ENCODE assay signal across 16 cellular contexts in genomic region chr7:75729851-75730274, GRCh38. TPM values are rescaled to one million over a fixed set of nuclear protein-coding genes. Genes with fewer than 3 reads are reported as not detected.
DNase-seq lines count a peak whose midpoint lies in the region; ATAC-seq, FAIRE-seq and TF ChIP-seq lines count a peak whose summit lies in the region.
"Had no signal": no experiment of that assay in that cellular context is flagged by ENCODE, and none has a peak within 500 bp of the region (broad histone marks: within the 10 kb centered on the region; RNA-seq: fewer than 3 reads in every experiment).

No MANE protein-coding gene starts in this region.

- H3K36me3 ChIP-seq in CD8-positive, alpha-beta T cell (ENCODE audit: insufficient read depth, low read length), result no peaks in the 10 kb centered on the region
- H3K36me3 ChIP-seq in GM12878 (ENCODE audit: control insufficient read depth in 2 of 2, insufficient read depth in 2 of 2, low read length in 1 of 2) (no peaks in the 10 kb centered on the region), gastrocnemius medialis (no peaks in the 10 kb centered on the region)
- H3K36me3 ChIP-seq: pancreas had no signal

- H3K4me3 Mint-ChIP-seq in CD8-positive, alpha-beta T cell, result peak overlapping the region; percentile 35
- no peak overlapping the region for H3K4me3 Mint-ChIP-seq in neural crest cell

- no peak for TF ChIP-seq RAD21 in GM12878 (IDR thresholded peaks at IDR 0.05; ENCODE audit: insufficient read depth, low read depth, low read length)

- ATAC-seq in CD8-positive, alpha-beta T cell, result no peak
- ATAC-seq in GM12878, result peak; percentile 24; the same call in 2 of the 3 replicates
- ATAC-seq in gastrocnemius medialis, result no peak
- ATAC-seq: pancreas had no signal

- POLR2A ChIA-PET in CD8-positive, alpha-beta T cell (lab: Charles Lee), result no interaction called here
- POLR2A ChIA-PET in GM12878 (lab: Charles Lee), result no interaction called here

- H3K4me2 ChIP-seq in GM12878 (ENCODE audit: control insufficient read depth, insufficient read depth), result no peak overlapping the region

- H3K27me3 ChIP-seq in CD8-positive, alpha-beta T cell (ENCODE audit: insufficient read depth, low read length), result no peaks in the 10 kb centered on the region
- no peaks in the 10 kb centered on the region for H3K27me3 ChIP-seq in GM12878 (replicated peaks in 1 of 2; ENCODE audit: control insufficient read depth in 2 of 2, insufficient read depth in 2 of 2, low read length in 1 of 2)
- H3K27me3 ChIP-seq in gastrocnemius medialis, result no peaks in the 10 kb centered on the region
- H3K27me3 ChIP-seq: pancreas had no signal

- in situ Hi-C loops in GM12878 (cut with MboI), result no loop called here
- in situ Hi-C loops in gastrocnemius medialis (cut with MboI; ENCODE audit: low sequenced_read_pairs in 4 of 4), result loop anchor here (25.0 kb wide), 3 partner anchors 93 to 307 kb away; partner anchors contain the start of genes MDH2 (in 3 of the 4) and STYXL1 (in 3 of the 4)

- H3K79me2 ChIP-seq in GM12878 (ENCODE audit: control insufficient read depth, insufficient read depth, low read length), result no peaks in the 10 kb centered on the region

- H3K9me3 Mint-ChIP-seq in CD8-positive, alpha-beta T cell, result no peaks in the 10 kb centered on the region
- no peaks in the 10 kb centered on the region for H3K9me3 Mint-ChIP-seq in neural crest cell

- SMC1A ChIA-PET in GM12878 (lab: Charles Lee; ENCODE audit: uncharacterized antibody, unreplicated experiment), result no interaction called here

- no peaks in the 10 kb centered on the region for H3K9me3 ChIP-seq in CD8-positive, alpha-beta T cell (ENCODE audit: low read length)
- no peaks in the 10 kb centered on the region for H3K9me3 ChIP-seq in GM12878 (replicated peaks; ENCODE audit: control insufficient read depth, insufficient read depth, low read length)
- no peaks in the 10 kb centered on the region for H3K9me3 ChIP-seq in gastrocnemius medialis
- H3K9me3 ChIP-seq: pancreas had no signal

- no peak overlapping the region for H3K9ac ChIP-seq in GM12878 (ENCODE audit: control insufficient read depth, insufficient read depth, low read length)

- CTCF ChIA-PET in CD8-positive, alpha-beta T cell (lab: Charles Lee), result interaction anchor here (1.4 kb wide), 1 partner anchor 33 kb away, joined by 4 read pairs; no protein-coding TSS in a partner anchor
- CTCF ChIA-PET in GM12878 (lab: Yijun Ruan, JAX), result no interaction called here

- no peaks in the 10 kb centered on the region for H3K36me3 Mint-ChIP-seq in CD8-positive, alpha-beta T cell
- H3K36me3 Mint-ChIP-seq in neural crest cell (ENCODE audit: low read depth), result no peaks in the 10 kb centered on the region

- intact Hi-C loops in CD8-positive, alpha-beta T cell (cut with DNase I, micrococcal nuclease), result loop anchor here in 1 of 2 experiments (10.0 kb wide), 1 partner anchor 295 kb away; no protein-coding TSS in a partner anchor
- intact Hi-C loops in GM12878 (cut with micrococcal nuclease; ENCODE audit: unreplicated experiment), result no loop called here
- intact Hi-C loops in gastrocnemius medialis (cut with DNase I; ENCODE audit: low total_unique reads), result no loop called here

- 15% methylated on average over 4 of the region's 4 CpGs for WGBS in GM12878 (ENCODE audit: insufficient coverage, insufficient replicate concordance, low lambda C conversion rate, missing lambda C conversion rate)

- no peak overlapping the region for H2AFZ ChIP-seq in GM12878 (ENCODE audit: control insufficient read depth, low read depth, low read length)

- H3K27ac ChIP-seq in CD8-positive, alpha-beta T cell (ENCODE audit: low read depth, low read length), result no peak overlapping the region
- no peak overlapping the region for H3K27ac ChIP-seq in GM12878 (ENCODE audit: control insufficient read depth, insufficient read depth)
- no peak overlapping the region for H3K27ac ChIP-seq in gastrocnemius medialis
- H3K27ac ChIP-seq: pancreas had no signal

- peak in 3 of 7 experiments; percentile 7 to 51 (median 17) for DNase-seq in CD8-positive, alpha-beta T cell
- DNase-seq in NB4 (ENCODE audit: low read depth) (peak; percentile 28), GM12878 (ENCODE audit: low read depth, low spot score) (no peak), neural crest cell (ENCODE audit: low read depth, low spot score) (no peak), AG08396 (ENCODE audit: low spot score) (no peak), D341Med (ENCODE audit: low spot score) (no peak), gastrocnemius medialis (no peak)
- DNase-seq: activated CD4-positive, alpha-beta T cell treated with anti-CD3 and anti-CD28 coated beads for 4 hours; effector CD4-positive, alpha-beta T cell; NCI-H2081; pancreas; SHP77; stimulated activated CD4-positive, alpha-beta T cell treated with anti-CD3 and anti-CD28 coated beads, Interleukin-12 subunit alpha, Interleukin-12 subunit beta, amount 100 ng/mL, for 4 hours had no signal

- H3K27me3 Mint-ChIP-seq in CD8-positive, alpha-beta T cell (ENCODE audit: low read depth), result no peaks in the 10 kb centered on the region
- H3K27me3 Mint-ChIP-seq in neural crest cell (ENCODE audit: low read depth), result no peaks in the 10 kb centered on the region
- H3K27me3 Mint-ChIP-seq: brain had no signal

- TF ChIP-seq POLR2A in NB4 (IDR thresholded peaks at IDR 0.05; ENCODE audit: extremely low read depth, insufficient read length), result no peak
- TF ChIP-seq POLR2A in GM12878 (IDR thresholded peaks at IDR 0.05; ENCODE audit: low read depth, low read length), result no peak
- no peak for TF ChIP-seq POLR2A in gastrocnemius medialis (IDR thresholded peaks at IDR 0.05)

- TF ChIP-seq EP300 in GM12878 (IDR thresholded peaks at IDR 0.05; ENCODE audit: borderline replicate concordance in 1 of 2, control insufficient read depth in 1 of 2, low read depth in 2 of 2, low read length in 2 of 2), result no peak

- H4K20me1 ChIP-seq in GM12878 (ENCODE audit: control insufficient read depth, insufficient read depth), result no peaks in the 10 kb centered on the region

- H3K4me1 Mint-ChIP-seq in CD8-positive, alpha-beta T cell (ENCODE audit: low read depth), result peaks cover 23% of the 10 kb centered on the region
- peaks cover 17% of the 10 kb centered on the region for H3K4me1 Mint-ChIP-seq in neural crest cell

- RAD21 ChIA-PET in GM12878 (lab: Charles Lee; ENCODE audit: unreplicated experiment), result no interaction called here

- no TSS peak for BruUV-seq in GM12878 (replicated peaks; lab: Mats Ljungman, UMichigan)

- no peak overlapping the region for H3K4me3 ChIP-seq in CD8-positive, alpha-beta T cell (ENCODE audit: low read depth, low read length)
- H3K4me3 ChIP-seq in NB4 (ENCODE audit: low read depth, low read length), result no peak overlapping the region
- H3K4me3 ChIP-seq in GM12878, result no peak overlapping the region
- H3K4me3 ChIP-seq in gastrocnemius medialis, result no peak overlapping the region
- H3K4me3 ChIP-seq: pancreas had no signal

- H3K4me1 ChIP-seq in CD8-positive, alpha-beta T cell (ENCODE audit: insufficient read depth, low read length), result peaks cover 25% of the 10 kb centered on the region
- peaks cover 16% of the 10 kb centered on the region for H3K4me1 ChIP-seq in GM12878 (ENCODE audit: control insufficient read depth, insufficient read depth, low read length)
- H3K4me1 ChIP-seq in gastrocnemius medialis, result peaks cover 0 to 8% of the 10 kb centered on the region in 2 donors

- peak overlapping the region; percentile 46 for H3K27ac Mint-ChIP-seq in CD8-positive, alpha-beta T cell
- peak overlapping the region; percentile 35 for H3K27ac Mint-ChIP-seq in neural crest cell (ENCODE audit: unreplicated experiment)
- H3K27ac Mint-ChIP-seq: brain had no signal

- TF ChIP-seq CTCF in CD8-positive, alpha-beta T cell (IDR thresholded peaks at IDR 0.05), result no peak
- no peak for TF ChIP-seq CTCF in NB4 (IDR thresholded peaks at IDR 0.05; ENCODE audit: low read depth, low read length)
- no peak for TF ChIP-seq CTCF in GM12878 (IDR thresholded peaks at IDR 0.05 in 2 of 3, conservative IDR thresholded peaks at IDR 0.05 in 1 of 3; ENCODE audit: control insufficient read depth in 2 of 3, extremely low read depth in 1 of 3, insufficient read depth in 1 of 3, low read depth in 3 of 3, low read length in 3 of 3)
- no peak for TF ChIP-seq CTCF in neural crest cell (conservative IDR thresholded peaks at IDR 0.05)
- TF ChIP-seq CTCF in gastrocnemius medialis (IDR thresholded peaks at IDR 0.05 in 4 of 5, conservative IDR thresholded peaks at IDR 0.05 in 1 of 5), result no peak

- FAIRE-seq in GM12878 (lab: Jason Lieb, UNC), result no peak
- FAIRE-seq: pancreas had no signal

RNA-seq across cellular contexts. Expression of gene HIP1, which starts 8.9 kb away (rescaled TPM):
- total RNA-seq in CD8-positive, alpha-beta T cell, result 1 to 10 TPM; 3.1 to 3.4 TPM
- 7.2 and 8.1 TPM in 2 replicates for total RNA-seq in GM12878 (2013; cell fraction: nucleolus; rRNA removed)
- total RNA-seq in GM12878 (2014; rRNA removed) (4.0 and 5.0 TPM in 2 replicates), GM12878 (2014; rRNA removed; fragmentation: Illumina TruSeq; extraction: Trizol) (3.9 and 4.2 TPM in 2 replicates), GM12878 (2021) (6.6 and 9.7 TPM in 2 replicates), neural crest cell (84.4 and 87.3 TPM in 2 replicates), gastrocnemius medialis (10 to 100 TPM in 1 of 4 donors, 1 to 10 TPM in 3; 5.8 to 11.1 (median 7.9) TPM)
- polyA plus RNA-seq in GM12878 (2011; ENCODE audit: low read depth), result 0.84 TPM
- polyA plus RNA-seq in GM12878 (2011; rRNA removed) (1.8 and 2.5 TPM in 2 replicates), GM12878 (2014; fragmentation: Illumina TruSeq; extraction: Trizol) (5.1 and 6.0 TPM in 2 replicates), GM12878 (2014; fragmentation: Nextera tagmentation; extraction: Ambion mirVana) (1 to 10 TPM; 1.2 to 1.5 TPM), GM12878 (2014; rRNA removed) (4.7 and 6.0 TPM in 2 replicates), GM12878 (2016; fragmentation: Nextera tagmentation; extraction: Ambion mirVana) (1 to 10 TPM; 1.2 to 2.4 TPM)
- 2.4 and 3.0 TPM in 2 replicates for polyA plus RNA-seq in GM12878 (2011; cell fraction: cytosol; rRNA removed)
- 1.5 and 1.9 TPM in 2 replicates for polyA plus RNA-seq in GM12878 (2011; cell fraction: nucleus; rRNA removed)
- polyA plus RNA-seq in GM12878 (2012), result 1.7 and 2.3 TPM in 2 replicates
- polyA minus RNA-seq in GM12878 (2011; rRNA and poly(A)+ RNA removed), result 5.0 and 5.9 TPM in 2 replicates
- 1.7 and 2.5 TPM in 2 replicates for polyA minus RNA-seq in GM12878 (2011; cell fraction: cytosol; rRNA and poly(A)+ RNA removed)
- polyA minus RNA-seq in GM12878 (2011; cell fraction: nucleus; rRNA and poly(A)+ RNA removed), result 2.2 and 3.9 TPM in 2 replicates

RNA-seq across cellular contexts. Expression of gene CCL26, which starts 42.1 kb away (rescaled TPM):
- total RNA-seq in CD8-positive, alpha-beta T cell, result not detected
- total RNA-seq in GM12878 (2013; cell fraction: nucleolus; rRNA removed), result not detected in 2 replicates
- total RNA-seq in GM12878 (2014; rRNA removed) (not detected in 2 replicates), GM12878 (2014; rRNA removed; fragmentation: Illumina TruSeq; extraction: Trizol) (not detected in 2 replicates), GM12878 (2021) (not detected in 2 replicates), neural crest cell (not detected in 2 replicates), gastrocnemius medialis (not detected)
- polyA plus RNA-seq in GM12878 (2011; ENCODE audit: low read depth), result not detected
- polyA plus RNA-seq in GM12878 (2011; rRNA removed) (not detected in 2 replicates), GM12878 (2014; fragmentation: Illumina TruSeq; extraction: Trizol) (not detected in 2 replicates), GM12878 (2014; fragmentation: Nextera tagmentation; extraction: Ambion mirVana) (not detected), GM12878 (2014; rRNA removed) (not detected in 2 replicates), GM12878 (2016; fragmentation: Nextera tagmentation; extraction: Ambion mirVana) (not detected)
- not detected in 2 replicates for polyA plus RNA-seq in GM12878 (2011; cell fraction: cytosol; rRNA removed)
- not detected in 2 replicates for polyA plus RNA-seq in GM12878 (2011; cell fraction: nucleus; rRNA removed)
- polyA plus RNA-seq in GM12878 (2012), result not detected in 2 replicates
- not detected in 2 replicates for polyA minus RNA-seq in GM12878 (2011; rRNA and poly(A)+ RNA removed)
- polyA minus RNA-seq in GM12878 (2011; cell fraction: cytosol; rRNA and poly(A)+ RNA removed), result not detected in 2 replicates
- polyA minus RNA-seq in GM12878 (2011; cell fraction: nucleus; rRNA and poly(A)+ RNA removed), result not detected in 2 replicates
- total RNA-seq: pancreas; T-helper 2 cell treated with Interferon-gamma antibody and Interleukin-4, amounts not matched to agents 100 ng/mL and 5 ng/mL, for 36 hours; temporal lobe had no signal
